In genomic region chr7:73891178-73891885, GRCh38 we compare ENCODE assay signal across 10 cellular contexts. TPM values are rescaled to one million over a fixed set of nuclear protein-coding genes. Genes with fewer than 3 reads are reported as not detected.
DNase-seq lines count a peak whose midpoint lies in the region; ATAC-seq, FAIRE-seq and TF ChIP-seq lines count a peak whose summit lies in the region.
"Had no signal": no experiment of that assay in that cellular context is flagged by ENCODE, and none has a peak within 500 bp of the region (broad histone marks: within the 10 kb centered on the region; RNA-seq: fewer than 3 reads in every experiment).

No MANE protein-coding gene starts in this region.

- CTCF ChIA-PET in K562 (lab: Yijun Ruan, JAX; ENCODE audit: low intra/inter-chr PET ratio): no interaction called here

- H3K9me3 ChIP-seq in left ventricle myocardium inferior (replicated peaks): peaks cover 13% of the 10 kb centered on the region
- H3K9me3 ChIP-seq in right atrium auricular region: peaks cover 0 to 12% of the 10 kb centered on the region in 2 donors
- no peaks in the 10 kb centered on the region for H3K9me3 ChIP-seq in K562 (replicated peaks; ENCODE audit: control insufficient read depth, insufficient read depth, low read depth, low read length)
- H3K9me3 ChIP-seq in keratinocyte (ENCODE audit: control insufficient read depth, low read depth, low read length): no peaks in the 10 kb centered on the region
- H3K9me3 ChIP-seq in uterus: no peaks in the 10 kb centered on the region

- POLR2A ChIA-PET in K562 (lab: Yijun Ruan, JAX): interaction anchor here (0.7 kb wide), 1 partner anchor 64 kb away, joined by 3 read pairs; no protein-coding TSS in a partner anchor

- BruUV-seq in K562 (replicated peaks; lab: Mats Ljungman, UMichigan): no TSS peak

- H3K27me3 ChIP-seq in left ventricle myocardium inferior (ENCODE audit: low read depth): peaks cover 25% of the 10 kb centered on the region
- no peaks in the 10 kb centered on the region for H3K27me3 ChIP-seq in right atrium auricular region
- H3K27me3 ChIP-seq in K562 (ENCODE audit: control insufficient read depth in 2 of 2, insufficient read depth in 2 of 2, low read length in 2 of 2): peaks cover 0 to 50% of the 10 kb centered on the region in 2 experiments; a peak in 3 of 5 replicates
- H3K27me3 ChIP-seq in keratinocyte (ENCODE audit: control insufficient read depth, extremely low read depth, insufficient read depth, low read length): peaks cover 22% of the 10 kb centered on the region
- H3K27me3 ChIP-seq in uterus: no peaks in the 10 kb centered on the region

- no peak for TF ChIP-seq EP300 in K562 (IDR thresholded peaks at IDR 0.05; ENCODE audit: low read length)

- peaks cover 19% of the 10 kb centered on the region; the same call in 1 of the 2 replicates for H4K20me1 ChIP-seq in K562 (replicated peaks; ENCODE audit: control insufficient read depth, insufficient read depth, low read length)
- no peaks in the 10 kb centered on the region for H4K20me1 ChIP-seq in keratinocyte (ENCODE audit: control insufficient read depth, extremely low read depth, insufficient read depth, low read length)

- 0 out of 4 replicates have a peak overlapping the region, but pooled peaks of 1 of the 2 experiments have one; percentile 39 for H3K9ac ChIP-seq in K562 (ENCODE audit: insufficient read depth in 1 of 2, low read depth in 2 of 2, low read length in 2 of 2)
- H3K9ac ChIP-seq in keratinocyte (ENCODE audit: control insufficient read depth, extremely low read depth, insufficient read depth, low read length): no peak overlapping the region

- no peaks in the 10 kb centered on the region for H3K79me2 ChIP-seq in K562 (ENCODE audit: control insufficient read depth, insufficient read depth, low read length)
- H3K79me2 ChIP-seq in keratinocyte (ENCODE audit: control insufficient read depth, insufficient read depth, low read length): no peaks in the 10 kb centered on the region

- dilution Hi-C loops in keratinocyte (cut with MboI; ENCODE audit: extremely low pct_ligation_motif_present, low sequenced_read_pairs): no loop called here

- 13% methylated on average over 16 of the region's 16 CpGs for WGBS in K562 (ENCODE audit: insufficient coverage, low coverage, missing lambda C conversion rate)

- ATAC-seq in K562: peak; percentile 56

- no peaks in the 10 kb centered on the region for H3K9me1 ChIP-seq in K562 (ENCODE audit: control insufficient read depth, insufficient read depth, low read length)
- H3K9me1 ChIP-seq in keratinocyte (ENCODE audit: control insufficient read depth, extremely low read depth, insufficient read depth, low read length): no peaks in the 10 kb centered on the region

- TF ChIP-seq CTCF in left ventricle myocardium inferior (IDR thresholded peaks at IDR 0.05; ENCODE audit: borderline replicate concordance) (no peak), right atrium auricular region (IDR thresholded peaks at IDR 0.05) (peak in 1 of 2 donors; percentile 13), K562 (IDR thresholded peaks at IDR 0.05 in 2 of 3, conservative IDR thresholded peaks at IDR 0.05 in 1 of 3; ENCODE audit: insufficient read depth in 2 of 3, low read depth in 1 of 3, low read length in 3 of 3) (peak; percentile 29 to 36 (median 34); a peak in 5 of 6 replicates), keratinocyte (optimal IDR thresholded peaks at IDR 0.05 in 1 of 3, IDR thresholded peaks at IDR 0.05 in 1 of 3, conservative IDR thresholded peaks at IDR 0.05 in 1 of 3; ENCODE audit: extremely low read depth in 1 of 3, insufficient read depth in 2 of 3, low read length in 3 of 3) (peak in 2 of 3 experiments; percentile 13 to 15), uterus (IDR thresholded peaks at IDR 0.05) (no peak), D721Med (IDR thresholded peaks at IDR 0.05; ENCODE audit: insufficient read depth, missing control alignments) (no peak)

- H3K27ac ChIP-seq in left ventricle myocardium inferior (replicated peaks) (peak overlapping the region; percentile 64), right atrium auricular region (peak overlapping the region in 1 of 2 donors; percentile 69), K562 (ENCODE audit: extremely low read depth, low read depth, low read length) (no peak overlapping the region), keratinocyte (ENCODE audit: control insufficient read depth, insufficient read depth, low read length) (no peak overlapping the region), uterus (peak overlapping the region; percentile 32 to 61)

- peaks cover 40% of the 10 kb centered on the region for H3K4me1 ChIP-seq in left ventricle myocardium inferior
- peaks cover 0 to 52% of the 10 kb centered on the region in 2 donors for H3K4me1 ChIP-seq in right atrium auricular region
- peaks cover 15 to 41% of the 10 kb centered on the region in 2 experiments for H3K4me1 ChIP-seq in K562 (replicated peaks in 1 of 2; ENCODE audit: control insufficient read depth in 2 of 2, insufficient read depth in 2 of 2, low read length in 2 of 2)
- H3K4me1 ChIP-seq in keratinocyte (ENCODE audit: control insufficient read depth, extremely low read depth, insufficient read depth, low read length): peaks cover 3% of the 10 kb centered on the region
- H3K4me1 ChIP-seq in uterus: peaks cover 5 to 25% of the 10 kb centered on the region in 2 donors

- TF ChIP-seq POLR2A in K562 (conservative IDR thresholded peaks at IDR 0.05): no peak
- no peak for TF ChIP-seq POLR2A in uterus (IDR thresholded peaks at IDR 0.05)

- DNase-seq in left ventricle myocardium inferior (no peak), right atrium auricular region (ENCODE audit: low spot score) (no peak), K562 (ENCODE audit: extremely low read depth in 1 of 4, low spot score in 3 of 4) (peak; percentile 30 to 50 (median 47)), keratinocyte (ENCODE audit: low read depth, low spot score) (no peak), uterus (no peak), D721Med (ENCODE audit: insufficient read length, low spot score) (no peak), DMS79 treated with DMSO at 0.1 percent for 48 hours (lab: John Stamatoyannopoulos, UW) (no peak), posterior vena cava (ENCODE audit: low spot score) (no peak)
- DNase-seq: amniotic stem cell had no signal

- H3K4me3 ChIP-seq in left ventricle myocardium inferior (no peak overlapping the region), right atrium auricular region (no peak overlapping the region), K562 (no peak overlapping the region), keratinocyte (ENCODE audit: control insufficient read depth in 2 of 3, extremely low read depth in 1 of 3, insufficient read depth in 2 of 3, low read depth in 1 of 3, low read length in 3 of 3) (no peak overlapping the region), uterus (no peak overlapping the region)

- H3K36me3 ChIP-seq in left ventricle myocardium inferior (no peaks in the 10 kb centered on the region), right atrium auricular region (no peaks in the 10 kb centered on the region), K562 (ENCODE audit: control insufficient read depth, insufficient read depth, low read length) (no peaks in the 10 kb centered on the region), keratinocyte (ENCODE audit: control insufficient read depth in 2 of 2, extremely low read depth in 1 of 2, insufficient read depth in 2 of 2, low read length in 2 of 2) (no peaks in the 10 kb centered on the region), uterus (no peaks in the 10 kb centered on the region)

- H3K4me2 ChIP-seq in K562 (ENCODE audit: insufficient read depth, low read length) (no peak overlapping the region; the same call in 1 of the 2 replicates), keratinocyte (ENCODE audit: control insufficient read depth, extremely low read depth, insufficient read depth, low read depth, low read length) (no peak overlapping the region)

- no peak for TF ChIP-seq RAD21 in K562 (CRISPR knock-in tag; conservative IDR thresholded peaks at IDR 0.05 in 1 of 2, IDR thresholded peaks at IDR 0.05 in 1 of 2)

- intact Hi-C loops in left ventricle myocardium inferior (cut with micrococcal nuclease) (no loop called here), K562 (cut with micrococcal nuclease) (no loop called here), uterus (cut with DNase I; ENCODE audit: low total_unique reads) (no loop called here), posterior vena cava (cut with DNase I) (no loop called here)

- in situ Hi-C loops in K562 (cut with MboI): no loop called here

- peak; percentile 44 for FAIRE-seq in K562 (lab: Jason Lieb, UNC)
- no peak for FAIRE-seq in keratinocyte (lab: Jason Lieb, UNC)
- no peak for FAIRE-seq in D721Med (lab: Jason Lieb, UNC)

- H2AFZ ChIP-seq in K562 (ENCODE audit: low read depth, low read length) (peak overlapping the region; percentile 12; the same call in 1 of the 2 replicates), keratinocyte (ENCODE audit: control insufficient read depth, low read length) (no peak overlapping the region)

RNA-seq across cellular contexts. Expression of gene TMEM270, which starts 30.4 kb away (rescaled TPM):
- total RNA-seq in left ventricle myocardium inferior: not detected
- not detected for total RNA-seq in right atrium auricular region
- not detected in 2 replicates for total RNA-seq in K562 (2011; cell fraction: chromatin; rRNA removed; ENCODE audit: low replicate concordance)
- not detected in 2 replicates for total RNA-seq in K562 (2011; cell fraction: nucleolus; rRNA removed)
- not detected in 2 replicates for total RNA-seq in K562 (2011; cell fraction: nucleoplasm; rRNA removed)
- not detected in 2 replicates for total RNA-seq in K562 (2014; rRNA removed)
- not detected in 2 replicates for total RNA-seq in K562 (2014; rRNA removed; fragmentation: Illumina TruSeq; extraction: Trizol)
- not detected in 2 replicates for total RNA-seq in K562 (2015; rRNA removed; fragmentation: Illumina TruSeq; extraction: Trizol)
- not detected in 2 replicates for total RNA-seq in K562 (2021)
- not detected in 2 replicates for polyA plus RNA-seq in K562 (2011; rRNA removed)
- polyA plus RNA-seq in K562 (2011; cell fraction: cytosol; rRNA removed): not detected in 2 replicates
- not detected in 2 replicates for polyA plus RNA-seq in K562 (2011; cell fraction: nucleus; rRNA removed)
- not detected in 2 replicates for polyA plus RNA-seq in K562 (2012)
- not detected in 2 replicates for polyA plus RNA-seq in K562 (2014; fragmentation: Illumina TruSeq; extraction: Trizol)
- polyA plus RNA-seq in K562 (2014; fragmentation: Nextera tagmentation; extraction: Ambion mirVana): not detected
- polyA plus RNA-seq in K562 (2014; rRNA removed): not detected in 2 replicates
- not detected in 2 replicates for polyA minus RNA-seq in K562 (2011; rRNA and poly(A)+ RNA removed)
- not detected in 2 replicates for polyA minus RNA-seq in K562 (2011; cell fraction: cytosol; rRNA and poly(A)+ RNA removed)
- not detected in 2 replicates for polyA minus RNA-seq in K562 (2011; cell fraction: nucleus; rRNA and poly(A)+ RNA removed)
- not detected in 3 replicates for polyA plus RNA-seq in keratinocyte
- polyA plus RNA-seq in keratinocyte (2011; ENCODE audit: low read depth): not detected
- not detected in 2 replicates for polyA plus RNA-seq in keratinocyte (2011; cell fraction: cytosol; rRNA removed)
- polyA plus RNA-seq in keratinocyte (2011; cell fraction: nucleus; rRNA removed): not detected in 2 replicates
- not detected in 2 replicates for polyA plus RNA-seq in keratinocyte (2012; ENCODE audit: low replicate concordance)
- polyA minus RNA-seq in keratinocyte: not detected in 3 replicates
- polyA minus RNA-seq in keratinocyte (2011; cell fraction: cytosol; rRNA and poly(A)+ RNA removed): not detected
- polyA minus RNA-seq in keratinocyte (2011; cell fraction: nucleus; rRNA and poly(A)+ RNA removed): not detected in 2 replicates
- total RNA-seq in uterus: 1 to 10 TPM in 1 of 4 donors, not detected in 3; 1.1 TPM
- total RNA-seq in posterior vena cava: not detected
- total RNA-seq: G401 had no signal

RNA-seq across cellular contexts. Expression of gene METTL27, which starts 49.0 kb away (rescaled TPM):
- 0.44 TPM for total RNA-seq in left ventricle myocardium inferior
- under 1 TPM in 1 of 2 donors, not detected in 1; 0.39 TPM for total RNA-seq in right atrium auricular region
- total RNA-seq in K562 (2011; cell fraction: chromatin; rRNA removed; ENCODE audit: low replicate concordance): 1.9 and 4.9 TPM in 2 replicates
- total RNA-seq in K562 (2011; cell fraction: nucleolus; rRNA removed): 3.6 and 4.8 TPM in 2 replicates
- 2.0 and 5.0 TPM in 2 replicates for total RNA-seq in K562 (2011; cell fraction: nucleoplasm; rRNA removed)
- total RNA-seq in K562 (2014; rRNA removed): 0.32 and 0.94 TPM in 2 replicates
- total RNA-seq in K562 (2014; rRNA removed; fragmentation: Illumina TruSeq; extraction: Trizol): not detected in 2 replicates
- not detected in 2 replicates for total RNA-seq in K562 (2015; rRNA removed; fragmentation: Illumina TruSeq; extraction: Trizol)
- total RNA-seq in K562 (2021): 0.42 and 0.73 TPM in 2 replicates
- polyA plus RNA-seq in K562 (2011; rRNA removed): 0.33 and 0.49 TPM in 2 replicates
- polyA plus RNA-seq in K562 (2011; cell fraction: cytosol; rRNA removed): 0.59 and 1.3 TPM in 2 replicates
- 1.4 and 3.9 TPM in 2 replicates for polyA plus RNA-seq in K562 (2011; cell fraction: nucleus; rRNA removed)
- polyA plus RNA-seq in K562 (2012): 0.25 and 0.58 TPM in 2 replicates
- polyA plus RNA-seq in K562 (2014; fragmentation: Illumina TruSeq; extraction: Trizol): 0.69 TPM in 1 of 2 replicates, not detected in the other
- polyA plus RNA-seq in K562 (2014; fragmentation: Nextera tagmentation; extraction: Ambion mirVana): under 1 TPM in 1 of 2 experiments, not detected in 1; 0.08 TPM
- 0.35 and 0.82 TPM in 2 replicates for polyA plus RNA-seq in K562 (2014; rRNA removed)
- 0.53 and 1.1 TPM in 2 replicates for polyA minus RNA-seq in K562 (2011; rRNA and poly(A)+ RNA removed)
- not detected in 2 replicates for polyA minus RNA-seq in K562 (2011; cell fraction: cytosol; rRNA and poly(A)+ RNA removed)
- polyA minus RNA-seq in K562 (2011; cell fraction: nucleus; rRNA and poly(A)+ RNA removed): 1.6 and 1.9 TPM in 2 replicates
- polyA plus RNA-seq in keratinocyte: 0.90 to 1.4 TPM (median 0.97 TPM) in 3 replicates
- polyA plus RNA-seq in keratinocyte (2011; ENCODE audit: low read depth): not detected
- 0.29 and 1.1 TPM in 2 replicates for polyA plus RNA-seq in keratinocyte (2011; cell fraction: cytosol; rRNA removed)
- 1.5 and 1.8 TPM in 2 replicates for polyA plus RNA-seq in keratinocyte (2011; cell fraction: nucleus; rRNA removed)
- 0.90 and 2.2 TPM in 2 replicates for polyA plus RNA-seq in keratinocyte (2012; ENCODE audit: low replicate concordance)
- polyA minus RNA-seq in keratinocyte: 0.69 to 1.2 TPM (median 1.2 TPM) in 3 replicates
- not detected for polyA minus RNA-seq in keratinocyte (2011; cell fraction: cytosol; rRNA and poly(A)+ RNA removed)
- polyA minus RNA-seq in keratinocyte (2011; cell fraction: nucleus; rRNA and poly(A)+ RNA removed): 1.1 and 1.3 TPM in 2 replicates
- 1 to 10 TPM in 3 of 4 donors, not detected in 1; 1.5 to 9.3 (median 2.8) TPM for total RNA-seq in uterus
- 1 to 10 TPM in 1 of 2 donors, under 1 TPM in 1; 0.90 to 5.1 TPM for total RNA-seq in posterior vena cava
- total RNA-seq: G401 had no signal

Comparison
In these comparisons a context has a peak if more than half of its experiments do, and no peak if none do; other contexts are left out.
1. DNase-seq: peak in K562 (4 of 4); none in left ventricle myocardium inferior (single experiment), right atrium auricular region (single experiment), keratinocyte (single experiment), uterus (0 of 2), D721Med (single experiment), DMS79 treated with DMSO at 0.1 percent for 48 hours (single experiment) and posterior vena cava (single experiment).
2. H3K27ac ChIP-seq: peak in left ventricle myocardium inferior (single experiment) and uterus (2 of 2); none in K562 (single experiment) and keratinocyte (single experiment).
3. CTCF ChIP-seq: peak in K562 (3 of 3) and keratinocyte (2 of 3); none in left ventricle myocardium inferior (single experiment), uterus (0 of 4) and D721Med (single experiment).